20 cellular contexts compared by ENCODE assay signal in genomic region chr11:6253196-6253595, GRCh38. TPM values are rescaled to one million over a fixed set of nuclear protein-coding genes. Genes with fewer than 3 reads are reported as not detected.
A peak's percentile ranks its signal among the peaks of the same experiment; 100 is the strongest.
DNase-seq lines count a peak whose midpoint lies in the region; ATAC-seq and TF ChIP-seq lines count a peak whose summit lies in the region.
"Had no signal": no experiment of that assay in that cellular context is flagged by ENCODE, and none has a peak within 500 bp of the region (broad histone marks: within the 10 kb centered on the region; RNA-seq: fewer than 3 reads in every experiment).

No MANE protein-coding gene starts in this region.

- peak; percentile 61 for ATAC-seq in activated CD4-positive, alpha-beta T cell treated with anti-CD3 and anti-CD28 coated beads for 36 hours
- ATAC-seq in HG03196 (IDR thresholded peaks at IDR 0.05; ENCODE audit: unreplicated experiment) (peak; percentile 50), HG03025 (IDR thresholded peaks at IDR 0.05; ENCODE audit: low FRiP score, unreplicated experiment) (no peak)
- ATAC-seq: T-cell had no signal

- CTCF ChIA-PET in activated CD4-positive, alpha-beta T cell treated with anti-CD3 and anti-CD28 coated beads for 36 hours (lab: Charles Lee): interaction anchor here (0.7 to 5.7 kb wide), 10 partner anchors 12 to 456 kb away, joined by 3 to 78 read pairs (median 8); partner anchors contain the start of gene CNGA4

- TF ChIP-seq CTCF in stomach (IDR thresholded peaks at IDR 0.05): no peak

- H3K9me3 Mint-ChIP-seq in activated CD4-positive, alpha-beta T cell treated with anti-CD3 and anti-CD28 coated beads for 36 hours (ENCODE audit: low read depth): no peaks in the 10 kb centered on the region
- H3K9me3 Mint-ChIP-seq: activated naive CD8-positive, alpha-beta T cell treated with anti-CD3 and anti-CD28 coated beads, Interleukin-2, amount 10 ng/mL, durations not matched to agents 7 days and 5 days; T-cell had no signal

- POLR2A ChIA-PET in activated CD4-positive, alpha-beta T cell treated with anti-CD3 and anti-CD28 coated beads for 36 hours (lab: Charles Lee): no interaction called here

- H3K4me1 ChIP-seq in stomach: peaks cover 27 to 50% (median 37%) of the 10 kb centered on the region in 4 donors

- H3K36me3 Mint-ChIP-seq in activated CD4-positive, alpha-beta T cell treated with anti-CD3 and anti-CD28 coated beads for 36 hours (ENCODE audit: low read depth): no peaks in the 10 kb centered on the region
- H3K36me3 Mint-ChIP-seq: activated naive CD8-positive, alpha-beta T cell treated with anti-CD3 and anti-CD28 coated beads, Interleukin-2, amount 10 ng/mL, durations not matched to agents 7 days and 5 days; T-cell had no signal

- H3K27me3 Mint-ChIP-seq in activated CD4-positive, alpha-beta T cell treated with anti-CD3 and anti-CD28 coated beads for 36 hours: peaks cover 2% of the 10 kb centered on the region

- no peak overlapping the region for H3K4me3 ChIP-seq in stomach
- H3K4me3 ChIP-seq: tibial nerve had no signal

- intact Hi-C loops in activated CD4-positive, alpha-beta T cell treated with anti-CD3 and anti-CD28 coated beads for 36 hours (cut with DNase I, micrococcal nuclease): loop anchor here in 1 of 2 experiments (2.0 kb wide), 1 partner anchor 68 kb away; the partner anchor contains the start of gene CAVIN3
- intact Hi-C loops in stomach (cut with DNase I; ENCODE audit: low total_unique reads): no loop called here

- no peaks in the 10 kb centered on the region for H3K36me3 ChIP-seq in stomach
- H3K36me3 ChIP-seq: tibial nerve had no signal

- H3K27ac ChIP-seq in stomach: peak overlapping the region; percentile 83 to 92 (median 90)
- H3K27ac ChIP-seq: 22Rv1, C4-2B had no signal

- H3K9me3 ChIP-seq in stomach: no peaks in the 10 kb centered on the region
- H3K9me3 ChIP-seq: tibial nerve had no signal

- DNase-seq in activated CD4-positive, alpha-beta T cell treated with anti-CD3 and anti-CD28 coated beads for 36 hours: no peak
- no peak for DNase-seq in activated CD4-positive, alpha-beta T cell treated with anti-CD3 and anti-CD28 coated beads for 4 hours
- DNase-seq in H4 (ENCODE audit: low spot score) (peak; percentile 38), stomach (no peak), NOMO-1 treated with dmso at 0.1 percent for 144 hours (lab: John Stamatoyannopoulos, UW; ENCODE audit: unreplicated experiment) (no peak)
- DNase-seq in effector CD4-positive, alpha-beta T cell: no peak
- DNase-seq: activated CD4-positive, CD25-positive, alpha-beta regulatory T cell; activated naive CD8-positive, alpha-beta T cell treated with anti-CD3 and anti-CD28 coated beads, Interleukin-2, amount 10 ng/mL, durations not matched to agents 7 days and 5 days; activated T-cell treated with anti-CD3 and anti-CD28 coated beads for 4 hours; caudate nucleus; NCI-H2081; NCI-H748 treated with DMSO at 0.1 percent for 48 hours; T-cell had no signal

- no peak overlapping the region for H3K27ac Mint-ChIP-seq in activated CD4-positive, alpha-beta T cell treated with anti-CD3 and anti-CD28 coated beads for 36 hours
- H3K27ac Mint-ChIP-seq: activated naive CD8-positive, alpha-beta T cell treated with anti-CD3 and anti-CD28 coated beads, Interleukin-2, amount 10 ng/mL, durations not matched to agents 7 days and 5 days; T-cell had no signal

- peaks cover 0 to 19% (median 2%) of the 10 kb centered on the region in 3 donors for H3K27me3 ChIP-seq in stomach

- no peaks in the 10 kb centered on the region for H3K4me1 Mint-ChIP-seq in activated CD4-positive, alpha-beta T cell treated with anti-CD3 and anti-CD28 coated beads for 36 hours
- H3K4me1 Mint-ChIP-seq: activated naive CD8-positive, alpha-beta T cell treated with anti-CD3 and anti-CD28 coated beads, Interleukin-2, amount 10 ng/mL, durations not matched to agents 7 days and 5 days; T-cell had no signal

- WGBS in stomach, 5 donors: 24 to 55% (median 35%) methylated on average over 1 of the region's 1 CpG

- no peak for TF ChIP-seq EP300 in stomach (IDR thresholded peaks at IDR 0.05)

- no peak overlapping the region for H3K4me3 Mint-ChIP-seq in activated CD4-positive, alpha-beta T cell treated with anti-CD3 and anti-CD28 coated beads for 36 hours
- H3K4me3 Mint-ChIP-seq: activated naive CD8-positive, alpha-beta T cell treated with anti-CD3 and anti-CD28 coated beads, Interleukin-2, amount 10 ng/mL, durations not matched to agents 7 days and 5 days; T-cell had no signal

- no peak for TF ChIP-seq POLR2A in stomach (IDR thresholded peaks at IDR 0.05)

RNA-seq across cellular contexts. Expression of gene CCKBR, which starts 6.4 kb away (rescaled TPM):
- total RNA-seq in activated CD4-positive, alpha-beta T cell treated with anti-CD3 and anti-CD28 coated beads for 36 hours: not detected
- not detected in 2 replicates for total RNA-seq in H4 (2014; rRNA removed; shearing (Covaris generic))
- total RNA-seq in stomach: 10 to 100 TPM in 4 of 5 donors, not detected in 1; 17.5 to 47.8 (median 30.2) TPM
- 10 to 100 TPM in 1 of 3 donors, 1 to 10 TPM in 2; 6.5 to 11.5 (median 7.5) TPM for polyA plus RNA-seq in stomach
- total RNA-seq: activated naive CD8-positive, alpha-beta T cell treated with anti-CD3 and anti-CD28 coated beads, Interleukin-2, amount 10 ng/mL, durations not matched to agents 7 days and 5 days; endothelial cell of umbilical vein; T-cell; tibial nerve had no signal
- polyA plus RNA-seq: endothelial cell of umbilical vein had no signal

RNA-seq across cellular contexts. Expression of gene CNGA4, which starts 14.3 kb away (rescaled TPM):
- total RNA-seq in activated CD4-positive, alpha-beta T cell treated with anti-CD3 and anti-CD28 coated beads for 36 hours: under 1 TPM; 0.21 to 0.25 TPM
- total RNA-seq in H4 (2014; rRNA removed; shearing (Covaris generic)): not detected in 2 replicates
- total RNA-seq in stomach: not detected
- polyA plus RNA-seq in stomach: under 1 TPM in 1 of 3 donors, not detected in 2; 0.08 TPM
- total RNA-seq: endothelial cell of umbilical vein had no signal
- polyA plus RNA-seq: neural cell had no signal

RNA-seq across cellular contexts. Expression of gene FHIP1B, which starts 18.8 kb away (rescaled TPM):
- 10 to 100 TPM; 17.0 to 17.1 TPM for total RNA-seq in activated CD4-positive, alpha-beta T cell treated with anti-CD3 and anti-CD28 coated beads for 36 hours
- 5.0 and 7.1 TPM in 2 replicates for total RNA-seq in H4 (2014; rRNA removed; shearing (Covaris generic))
- total RNA-seq in stomach: 100 to 1,000 TPM in 2 of 5 donors, 10 to 100 TPM in 3; 22.9 to 324 (median 44.6) TPM
- polyA plus RNA-seq in stomach: 10 to 100 TPM; 17.0 to 32.1 (median 19.6) TPM

RNA-seq across cellular contexts. Expression of gene C11orf42, which starts 47.8 kb away (rescaled TPM):
- total RNA-seq in activated CD4-positive, alpha-beta T cell treated with anti-CD3 and anti-CD28 coated beads for 36 hours: not detected
- total RNA-seq in H4 (2014; rRNA removed; shearing (Covaris generic)): not detected in 2 replicates
- not detected for total RNA-seq in stomach
- polyA plus RNA-seq in stomach: not detected
- total RNA-seq: activated naive CD8-positive, alpha-beta T cell treated with anti-CD3 and anti-CD28 coated beads, Interleukin-2, amount 10 ng/mL, durations not matched to agents 7 days and 5 days; endothelial cell of umbilical vein; T-cell; tibial nerve had no signal
- polyA plus RNA-seq: endothelial cell of umbilical vein, neural cell had no signal

RNA-seq across cellular contexts. Expression of gene OR52W1, which starts 54.2 kb away (rescaled TPM):
- total RNA-seq in activated CD4-positive, alpha-beta T cell treated with anti-CD3 and anti-CD28 coated beads for 36 hours: not detected
- not detected in 2 replicates for total RNA-seq in H4 (2014; rRNA removed; shearing (Covaris generic))
- total RNA-seq in stomach: not detected
- not detected for polyA plus RNA-seq in stomach
- total RNA-seq: activated naive CD8-positive, alpha-beta T cell treated with anti-CD3 and anti-CD28 coated beads, Interleukin-2, amount 10 ng/mL, durations not matched to agents 7 days and 5 days; endothelial cell of umbilical vein; T-cell; tibial nerve had no signal
- polyA plus RNA-seq: endothelial cell of umbilical vein, neural cell had no signal
